ENCODE assay signal across 8 cellular contexts in the genomic region with DNA sequence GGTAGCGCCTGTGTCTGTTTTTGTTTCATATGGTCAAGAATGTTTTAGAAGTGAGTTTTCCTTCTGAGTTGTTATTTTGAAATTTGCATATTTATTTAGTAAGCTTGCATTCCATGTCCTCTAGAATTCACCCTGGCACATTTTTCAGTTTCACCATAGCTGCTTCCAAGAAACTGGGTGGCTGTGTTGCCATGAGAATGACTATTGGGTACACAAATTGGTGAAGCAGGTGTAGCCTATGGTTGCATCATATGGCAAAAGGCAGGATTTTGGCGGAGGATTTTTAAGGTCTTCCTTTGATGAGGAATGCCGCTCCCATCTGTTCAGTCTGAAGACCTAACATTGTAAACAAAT. TPM values are rescaled to one million over a fixed set of nuclear protein-coding genes. Genes with fewer than 3 reads are reported as not detected.
DNase-seq lines count a peak whose midpoint lies in the region; ATAC-seq and TF ChIP-seq lines count a peak whose summit lies in the region.

No MANE protein-coding gene starts in this region.

- H3K4me2 ChIP-seq in MM.1S (ENCODE audit: low read depth, low read length): peak overlapping the region; percentile 64

- intact Hi-C loops in naive thymus-derived CD4-positive, alpha-beta T cell (cut with micrococcal nuclease): loop anchor here (2.0 to 10.0 kb wide), 13 partner anchors 54 to 1054 kb away; partner anchors contain the start of genes NUDT21 (in 2 of the 2), NUP93 (in 2 of the 2), OGFOD1 (in 2 of the 2) and CCDC102A (in 1 of the 2)

- no peak for DNase-seq in BJ (ENCODE audit: low read depth)
- no peak for DNase-seq in MM.1S
- DNase-seq in chondrocyte (ENCODE audit: low spot score): no peak
- no peak for DNase-seq in naive thymus-derived CD4-positive, alpha-beta T cell
- DNase-seq in stimulated activated CD4-positive, alpha-beta T cell treated with anti-CD3 and anti-CD28 coated beads, Interleukin-2, amount 100 ng/mL, for 24 hours: no peak
- DNase-seq in activated CD4-positive, alpha-beta T cell treated with anti-CD3 and anti-CD28 coated beads, Interleukin-2, amount 50 U/mL, for 1 hour: no peak

- peaks cover 74% of the 10 kb centered on the region for H3F3A ChIP-seq in MM.1S (ENCODE audit: insufficient read depth, low read length)

- H3K4me3 ChIP-seq in BJ (ENCODE audit: low read depth, low read length) (peak overlapping the region; percentile 100), MM.1S (ENCODE audit: low read length) (peak overlapping the region; percentile 95)
- H3K4me3 ChIP-seq in naive thymus-derived CD4-positive, alpha-beta T cell (ENCODE audit: low read length): peak overlapping the region; percentile 94

- no peak for ATAC-seq in naive thymus-derived CD4-positive, alpha-beta T cell
- ATAC-seq in HG02885 (IDR thresholded peaks at IDR 0.05; ENCODE audit: poor library complexity, unreplicated experiment): no peak
- ATAC-seq in HG03108 (IDR thresholded peaks at IDR 0.05; ENCODE audit: unreplicated experiment): no peak

- peak overlapping the region; percentile 100 for H3K9ac ChIP-seq in MM.1S (ENCODE audit: low read length)

- H3K27ac ChIP-seq in MM.1S (ENCODE audit: low read length): peak overlapping the region; percentile 100
- peak overlapping the region; percentile 98 for H3K27ac ChIP-seq in naive thymus-derived CD4-positive, alpha-beta T cell (ENCODE audit: low read depth, low read length)

- H3K27me3 Mint-ChIP-seq in chondrocyte (ENCODE audit: low read depth): no peaks in the 10 kb centered on the region
- H3K27me3 Mint-ChIP-seq in naive thymus-derived CD4-positive, alpha-beta T cell: no peaks in the 10 kb centered on the region

- no peaks in the 10 kb centered on the region for H3K9me2 ChIP-seq in MM.1S (replicated peaks; ENCODE audit: insufficient read depth, low read length)

- POLR2A ChIA-PET in BJ (lab: Charles Lee): interaction anchor here (0.6 to 1.2 kb wide), 2 partner anchors 21 to 109 kb away, joined by 3 to 4 read pairs; no protein-coding TSS in a partner anchor
- POLR2A ChIA-PET in naive thymus-derived CD4-positive, alpha-beta T cell (lab: Charles Lee): interaction anchor here (0.6 to 4.0 kb wide), 18 partner anchors 8 to 252 kb away, joined by 3 to 32 read pairs (median 4); partner anchors contain the start of gene PSME3IP1

- peak overlapping the region; percentile 99 for H3K27ac Mint-ChIP-seq in chondrocyte (ENCODE audit: unreplicated experiment)
- peak overlapping the region; percentile 96 to 99 (median 97) for H3K27ac Mint-ChIP-seq in naive thymus-derived CD4-positive, alpha-beta T cell

- peaks cover 46% of the 10 kb centered on the region for H3K36me3 Mint-ChIP-seq in chondrocyte (ENCODE audit: low read depth)
- H3K36me3 Mint-ChIP-seq in naive thymus-derived CD4-positive, alpha-beta T cell: peaks cover 4 to 43% (median 14%) of the 10 kb centered on the region in 5 donors

- no peaks in the 10 kb centered on the region for H3K9me3 Mint-ChIP-seq in chondrocyte (ENCODE audit: low read depth)
- H3K9me3 Mint-ChIP-seq in naive thymus-derived CD4-positive, alpha-beta T cell: no peaks in the 10 kb centered on the region

- CTCF ChIA-PET in BJ (lab: Yijun Ruan, JAX): interaction anchor here (0.8 to 2.0 kb wide), 5 partner anchors 12 to 140 kb away, joined by 3 to 7 read pairs (median 3); no protein-coding TSS in a partner anchor
- CTCF ChIA-PET in naive thymus-derived CD4-positive, alpha-beta T cell (lab: Charles Lee): interaction anchor here (1.1 to 1.5 kb wide), 2 partner anchors 8 to 33 kb away, joined by 5 to 6 read pairs; no protein-coding TSS in a partner anchor

- H2AFZ ChIP-seq in MM.1S (ENCODE audit: low read length): no peak overlapping the region

- no peaks in the 10 kb centered on the region for H3K27me3 ChIP-seq in BJ (ENCODE audit: control insufficient read depth, insufficient read depth, low read length)
- H3K27me3 ChIP-seq in MM.1S (replicated peaks; ENCODE audit: insufficient read depth, low read length): no peaks in the 10 kb centered on the region
- H3K27me3 ChIP-seq in naive thymus-derived CD4-positive, alpha-beta T cell (ENCODE audit: control insufficient read depth in 2 of 2, insufficient read depth in 2 of 2, low read length in 2 of 2): no peaks in the 10 kb centered on the region

- H3K36me3 ChIP-seq in BJ (ENCODE audit: control insufficient read depth, insufficient read depth, low read length) (peaks cover 7% of the 10 kb centered on the region), MM.1S (replicated peaks; ENCODE audit: insufficient read depth, low read length) (peaks cover 46% of the 10 kb centered on the region)
- peaks cover 0 to 40% (median 27%) of the 10 kb centered on the region in 3 experiments for H3K36me3 ChIP-seq in naive thymus-derived CD4-positive, alpha-beta T cell (ENCODE audit: control insufficient read depth in 2 of 3, insufficient read depth in 3 of 3, low read length in 3 of 3)

- H3K9me3 ChIP-seq in MM.1S (replicated peaks; ENCODE audit: insufficient read depth, low read length): no peaks in the 10 kb centered on the region
- no peaks in the 10 kb centered on the region for H3K9me3 ChIP-seq in naive thymus-derived CD4-positive, alpha-beta T cell (ENCODE audit: control insufficient read depth in 2 of 3, low read length in 3 of 3)

- peaks cover 26% of the 10 kb centered on the region for H3K4me1 ChIP-seq in MM.1S (ENCODE audit: low read length)
- peaks cover 17 to 18% of the 10 kb centered on the region in 2 donors for H3K4me1 ChIP-seq in naive thymus-derived CD4-positive, alpha-beta T cell (ENCODE audit: control insufficient read depth in 2 of 2, insufficient read depth in 2 of 2, low read length in 2 of 2)

- peak overlapping the region; percentile 97 for H3K4me3 Mint-ChIP-seq in chondrocyte (ENCODE audit: unreplicated experiment)
- peak overlapping the region; percentile 97 to 99 (median 98) for H3K4me3 Mint-ChIP-seq in naive thymus-derived CD4-positive, alpha-beta T cell

- H3K79me2 ChIP-seq in MM.1S (ENCODE audit: low read length): peaks cover 63% of the 10 kb centered on the region

- peaks cover 49% of the 10 kb centered on the region for H4K20me1 ChIP-seq in MM.1S (ENCODE audit: insufficient read depth, low read length)

- H3K4me1 Mint-ChIP-seq in chondrocyte (ENCODE audit: low read depth): peaks cover 49% of the 10 kb centered on the region
- peaks cover 26 to 61% (median 50%) of the 10 kb centered on the region in 7 donors for H3K4me1 Mint-ChIP-seq in naive thymus-derived CD4-positive, alpha-beta T cell

- TF ChIP-seq CTCF in BJ (IDR thresholded peaks at IDR 0.05; ENCODE audit: insufficient read depth, low read depth, low read length) (no peak), MM.1S (IDR thresholded peaks at IDR 0.05; ENCODE audit: low read length) (no peak), chondrocyte (IDR thresholded peaks at IDR 0.05) (no peak)

RNA-seq across cellular contexts. Expression of gene HERPUD1, which starts 1.3 kb away (rescaled TPM):
- 306 and 363 TPM in 2 replicates for polyA plus RNA-seq in BJ (2011; rRNA removed)
- polyA minus RNA-seq in BJ (2011; rRNA and poly(A)+ RNA removed): 217 and 356 TPM in 2 replicates
- 146 to 236 TPM (median 223 TPM) in 3 replicates for total RNA-seq in chondrocyte
- total RNA-seq in naive thymus-derived CD4-positive, alpha-beta T cell: 100 to 1,000 TPM; 102 to 226 (median 131) TPM
- polyA plus RNA-seq in naive thymus-derived CD4-positive, alpha-beta T cell: 10 to 100 TPM; 42.0 to 61.8 TPM

RNA-seq across cellular contexts. Expression of gene CETP, which starts 28.5 kb away (rescaled TPM):
- 0.04 and 0.07 TPM in 2 replicates for polyA plus RNA-seq in BJ (2011; rRNA removed)
- polyA minus RNA-seq in BJ (2011; rRNA and poly(A)+ RNA removed): not detected in 2 replicates
- total RNA-seq in chondrocyte: not detected in 3 replicates
- total RNA-seq in naive thymus-derived CD4-positive, alpha-beta T cell: not detected
- under 1 TPM; 0.17 to 0.25 TPM for polyA plus RNA-seq in naive thymus-derived CD4-positive, alpha-beta T cell

RNA-seq across cellular contexts. Expression of gene NLRC5, which starts 56.1 kb away (rescaled TPM):
- polyA plus RNA-seq in BJ (2011; rRNA removed): 15.4 and 19.2 TPM in 2 replicates
- polyA minus RNA-seq in BJ (2011; rRNA and poly(A)+ RNA removed): 32.7 and 40.9 TPM in 2 replicates
- total RNA-seq in chondrocyte: 6.3 to 10.7 TPM (median 6.6 TPM) in 3 replicates
- total RNA-seq in naive thymus-derived CD4-positive, alpha-beta T cell: 100 to 1,000 TPM; 380 to 615 (median 394) TPM
- 100 to 1,000 TPM in 1 of 2 donors, 10 to 100 TPM in 1; 76.0 to 122 TPM for polyA plus RNA-seq in naive thymus-derived CD4-positive, alpha-beta T cell

Comparison
In these comparisons a context has a peak if more than half of its experiments do, and no peak if none do; other contexts are left out.
1. RNA of gene NLRC5, which starts 56.1 kb away (total RNA-seq): 380 to 615 TPM in naive thymus-derived CD4-positive, alpha-beta T cell; 6.3 to 10.7 TPM in chondrocyte; every median in the first group is over 10 times any median in the second.
2. Peak in every context shown above with its lines, with median percentiles within 50 percentile points of each other: H3K4me3 ChIP-seq.